ENCODE assay signal across 17 cellular contexts in genomic region chr5:111135406-111135805, GRCh38.
"Had no signal": no experiment of that assay in that cellular context is flagged by ENCODE, and none has a peak within 500 bp of the region (broad histone marks: within the 10 kb centered on the region; RNA-seq: fewer than 3 reads in every experiment).

No MANE protein-coding gene starts in this region.

- H3K27ac Mint-ChIP-seq: activated B cell treated with CpG ODN at 0.5 μM for 24 hours; activated CD4-positive, alpha-beta memory T cell treated with anti-CD3 and anti-CD28 coated beads for 36 hours; activated naive CD8-positive, alpha-beta T cell; stimulated activated effector memory CD8-positive, alpha-beta T cell treated with anti-CD3 and anti-CD28 coated beads, Interleukin-12 subunit alpha, Interleukin-12 subunit beta, amount 100 ng/mL, for 72 hours; T-cell had no signal

- H3K9me3 Mint-ChIP-seq: activated B cell treated with CpG ODN at 0.5 μM for 24 hours; activated CD4-positive, alpha-beta memory T cell treated with anti-CD3 and anti-CD28 coated beads for 36 hours; stimulated activated effector memory CD8-positive, alpha-beta T cell treated with anti-CD3 and anti-CD28 coated beads, Interleukin-12 subunit alpha, Interleukin-12 subunit beta, amount 100 ng/mL, for 72 hours; T-cell had no signal

- H3K9ac ChIP-seq: parathyroid adenoma had no signal

- H3K27me3 ChIP-seq: cardiac muscle cell, esophagus squamous epithelium, sigmoid colon, upper lobe of left lung had no signal

- H3K36me3 Mint-ChIP-seq: activated CD4-positive, alpha-beta memory T cell treated with anti-CD3 and anti-CD28 coated beads for 36 hours; activated naive CD8-positive, alpha-beta T cell; T-cell had no signal

- H3K27me3 Mint-ChIP-seq: activated B cell treated with CpG ODN at 0.5 μM for 24 hours had no signal

- H3K4me3 Mint-ChIP-seq: activated B cell treated with CpG ODN at 0.5 μM for 24 hours; activated CD4-positive, alpha-beta memory T cell treated with anti-CD3 and anti-CD28 coated beads for 36 hours; activated naive CD8-positive, alpha-beta T cell; stimulated activated effector memory CD8-positive, alpha-beta T cell treated with anti-CD3 and anti-CD28 coated beads, Interleukin-12 subunit alpha, Interleukin-12 subunit beta, amount 100 ng/mL, for 72 hours; T-cell had no signal

- DNase-seq: activated B cell treated with CpG ODN at 0.5 μM for 24 hours; activated CD4-positive, alpha-beta memory T cell treated with anti-CD3 and anti-CD28 coated beads for 36 hours; activated CD4-positive, alpha-beta T cell treated with anti-CD3 and anti-CD28 coated beads for 4 hours; dermis blood vessel endothelial cell; effector memory CD4-positive, alpha-beta T cell; esophagus squamous epithelium; lower lobe of right lung; midbrain; sigmoid colon; stimulated activated CD4-positive, alpha-beta T cell treated with anti-CD3 and anti-CD28 coated beads, Interleukin-4, amount 100 ng/mL, for 24 hours; T-cell; upper lobe of left lung had no signal

- ATAC-seq: lower lobe of right lung; stimulated activated effector memory CD8-positive, alpha-beta T cell treated with anti-CD3 and anti-CD28 coated beads, Interleukin-12 subunit alpha, Interleukin-12 subunit beta, amount 100 ng/mL, for 72 hours; T-cell had no signal

- H3K4me3 ChIP-seq: cardiac muscle cell, esophagus squamous epithelium, lower lobe of right lung, sigmoid colon, thoracic aorta, upper lobe of left lung had no signal

- H3K27ac ChIP-seq: cardiac muscle cell, esophagus squamous epithelium, lower lobe of right lung, parathyroid adenoma, sigmoid colon, thoracic aorta, upper lobe of left lung had no signal

- H3K36me3 ChIP-seq: cardiac muscle cell, esophagus squamous epithelium, lower lobe of right lung, sigmoid colon, thoracic aorta, upper lobe of left lung had no signal

- H3K9me3 ChIP-seq: esophagus squamous epithelium, lower lobe of right lung, sigmoid colon, thoracic aorta, upper lobe of left lung had no signal

- H2AFZ ChIP-seq: parathyroid adenoma had no signal

- H3K79me2 ChIP-seq: parathyroid adenoma had no signal

- H3K4me1 Mint-ChIP-seq: activated B cell treated with CpG ODN at 0.5 μM for 24 hours; stimulated activated effector memory CD8-positive, alpha-beta T cell treated with anti-CD3 and anti-CD28 coated beads, Interleukin-12 subunit alpha, Interleukin-12 subunit beta, amount 100 ng/mL, for 72 hours had no signal

- H3K4me1 ChIP-seq: esophagus squamous epithelium, lower lobe of right lung, parathyroid adenoma, sigmoid colon, upper lobe of left lung had no signal
